In the genomic region with DNA sequence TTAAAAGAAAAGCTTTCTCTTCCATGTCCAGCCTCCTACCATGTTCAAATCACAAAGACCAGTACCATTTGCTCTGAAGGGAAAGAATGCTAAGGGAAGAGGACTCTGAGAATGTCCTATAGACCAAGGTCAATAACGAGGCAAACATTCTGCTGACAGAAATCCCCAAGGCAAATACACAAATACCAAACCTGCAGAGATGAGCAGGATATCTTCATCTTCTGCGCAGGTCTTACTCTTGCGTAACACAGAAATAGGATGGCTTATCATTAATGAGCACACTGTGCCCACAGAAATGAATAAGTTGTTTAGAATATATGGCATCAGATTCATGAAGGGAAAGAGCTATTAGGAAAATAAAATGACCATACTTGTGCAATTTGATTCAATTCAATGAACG, we compare ENCODE assay signal across 25 cellular contexts.
"Had no signal": no experiment of that assay in that cellular context is flagged by ENCODE, and none has a peak within 500 bp of the region (broad histone marks: within the 10 kb centered on the region; RNA-seq: fewer than 3 reads in every experiment).

No MANE protein-coding gene starts in this region.

- H3K27ac ChIP-seq: brain microvascular endothelial cell, coronary artery, esophagus muscularis mucosa, foreskin keratinocyte, gastrocnemius medialis, heart left ventricle had no signal

- H3K9me3 ChIP-seq: esophagus muscularis mucosa, gastrocnemius medialis, heart left ventricle had no signal

- H3K27me3 ChIP-seq: brain microvascular endothelial cell, esophagus muscularis mucosa, foreskin keratinocyte, gastrocnemius medialis, heart left ventricle had no signal

- DNase-seq: activated B cell treated with CpG ODN at 0.5 μM for 24 hours; activated CD4-positive, alpha-beta T cell treated with anti-CD3 and anti-CD28 coated beads for 48 hours; activated CD4-positive, alpha-beta T cell treated with anti-CD3 and anti-CD28 coated beads, Interleukin-2, amount 50 U/mL, for 1 hour; activated CD4-positive, alpha-beta T cell treated with anti-CD3 and anti-CD28 coated beads, Interleukin-2, amount 50 U/mL, for 48 hours; activated CD8-positive, alpha-beta memory T cell treated with anti-CD3 and anti-CD28 coated beads for 24 hours; activated CD8-positive, alpha-beta T cell treated with anti-CD3 and anti-CD28 coated beads for 36 hours; activated effector memory CD4-positive, alpha-beta T cell treated with Interleukin-2 at 50 U/mL for 16 hours; activated gamma-delta T cell treated with Interleukin-2 at 50 U/mL for 16 hours; activated naive CD4-positive, alpha-beta T cell treated with anti-CD3 and anti-CD28 coated beads, Interleukin-2, amount 50 U/mL, for 16 hours; activated naive CD4-positive, alpha-beta T cell treated with Interleukin-2 at 50 U/mL for 16 hours; activated T-cell treated with anti-CD3 and anti-CD28 coated beads, Interleukin-2, amount 50 U/mL, for 4 hours; amniotic stem cell; anterior cingulate cortex; brain microvascular endothelial cell; effector CD4-positive, alpha-beta T cell; effector memory CD8-positive, alpha-beta T cell; erythroblast; foreskin keratinocyte; gastrocnemius medialis; heart left ventricle; T-helper 2 cell had no signal

- ATAC-seq: activated CD4-positive, CD25-positive, alpha-beta regulatory T cell treated with anti-CD3 and anti-CD28 coated beads, Interleukin-2, amount 50 U/mL, for 24 hours; activated CD8-positive, alpha-beta T cell treated with anti-CD3 and anti-CD28 coated beads for 36 hours; activated T-cell treated with anti-CD3 and anti-CD28 coated beads, Interleukin-2, amount 50 U/mL, for 4 hours; activated T-helper 17 cell treated with anti-CD3 and anti-CD28 coated beads, Interleukin-2, amount 50 U/mL, for 72 hours; effector memory CD8-positive, alpha-beta T cell; foreskin keratinocyte; gastrocnemius medialis; heart left ventricle had no signal

- H3K4me3 ChIP-seq: coronary artery, esophagus muscularis mucosa, gastrocnemius medialis, heart left ventricle had no signal

- H3K36me3 ChIP-seq: brain microvascular endothelial cell, esophagus muscularis mucosa, gastrocnemius medialis, heart left ventricle had no signal
